Comparison of ENCODE assay signal across 14 cellular contexts in the genomic region with DNA sequence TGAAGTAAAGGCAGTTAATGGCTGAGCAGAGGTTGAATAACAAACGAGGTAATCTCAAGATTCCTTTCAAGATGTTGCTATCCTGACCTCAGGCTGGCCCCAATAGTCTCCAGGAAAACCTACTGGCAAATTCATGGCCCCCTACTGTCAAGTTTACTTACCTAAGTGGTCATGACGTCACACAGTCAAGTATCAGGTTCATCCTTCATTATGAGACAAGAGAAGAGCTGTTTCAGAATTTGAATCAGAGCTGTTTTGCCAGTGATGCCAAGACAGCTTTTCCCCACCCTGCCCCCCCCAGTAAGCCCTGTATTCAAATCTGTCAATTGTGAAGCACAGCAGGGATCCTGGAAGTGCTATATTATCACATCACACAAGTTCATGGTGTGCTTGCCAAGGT.
"Had no signal": no experiment of that assay in that cellular context is flagged by ENCODE, and none has a peak within 500 bp of the region (broad histone marks: within the 10 kb centered on the region; RNA-seq: fewer than 3 reads in every experiment).

No MANE protein-coding gene starts in this region.

- H3K9me3 ChIP-seq: mucosa of descending colon, pancreas, sigmoid colon, thoracic aorta had no signal

- H3K4me1 Mint-ChIP-seq: activated naive CD8-positive, alpha-beta T cell treated with anti-CD3 and anti-CD28 coated beads, Interleukin-2, amount 10 ng/mL, durations not matched to agents 7 days and 5 days; brain; central memory CD8-positive, alpha-beta T cell; naive thymus-derived CD4-positive, alpha-beta T cell had no signal

- H3K27ac Mint-ChIP-seq: activated naive CD8-positive, alpha-beta T cell treated with anti-CD3 and anti-CD28 coated beads, Interleukin-2, amount 10 ng/mL, durations not matched to agents 7 days and 5 days; brain; naive thymus-derived CD4-positive, alpha-beta T cell had no signal

- H3K4me3 Mint-ChIP-seq: activated naive CD8-positive, alpha-beta T cell treated with anti-CD3 and anti-CD28 coated beads, Interleukin-2, amount 10 ng/mL, durations not matched to agents 7 days and 5 days; brain; central memory CD8-positive, alpha-beta T cell; naive thymus-derived CD4-positive, alpha-beta T cell had no signal

- DNase-seq: activated CD4-positive, CD25-positive, alpha-beta regulatory T cell treated with anti-CD3 and anti-CD28 coated beads, Interleukin-2, amount 50 U/mL, for 72 hours; activated naive CD4-positive, alpha-beta T cell; activated naive CD8-positive, alpha-beta T cell treated with anti-CD3 and anti-CD28 coated beads, Interleukin-2, amount 10 ng/mL, durations not matched to agents 7 days and 5 days; effector memory CD4-positive, alpha-beta T cell; foreskin melanocyte; left ventricle myocardium inferior; mucosa of descending colon; naive thymus-derived CD4-positive, alpha-beta T cell; pancreas; sigmoid colon; stimulated activated CD4-positive, alpha-beta T cell treated with anti-CD3 and anti-CD28 coated beads, Interleukin-1b, Interleukin-23, amount 100 ng/mL, for 48 hours had no signal

- FAIRE-seq: pancreas had no signal

- H3K36me3 ChIP-seq: left ventricle myocardium inferior, pancreas, sigmoid colon, thoracic aorta had no signal

- H3K27ac ChIP-seq: left ventricle myocardium inferior, pancreas, sigmoid colon, thoracic aorta had no signal

- ATAC-seq: mucosa of descending colon; naive thymus-derived CD4-positive, alpha-beta T cell; pancreas had no signal

- H3K27me3 ChIP-seq: pancreas, sigmoid colon had no signal

- H3K4me3 ChIP-seq: left ventricle myocardium inferior, mucosa of descending colon, pancreas, sigmoid colon, thoracic aorta had no signal

- H3K27me3 Mint-ChIP-seq: activated naive CD8-positive, alpha-beta T cell treated with anti-CD3 and anti-CD28 coated beads, Interleukin-2, amount 10 ng/mL, durations not matched to agents 7 days and 5 days; central memory CD8-positive, alpha-beta T cell; naive thymus-derived CD4-positive, alpha-beta T cell had no signal

- H3K36me3 Mint-ChIP-seq: activated naive CD8-positive, alpha-beta T cell treated with anti-CD3 and anti-CD28 coated beads, Interleukin-2, amount 10 ng/mL, durations not matched to agents 7 days and 5 days; brain; naive thymus-derived CD4-positive, alpha-beta T cell had no signal

- H3K4me1 ChIP-seq: left ventricle myocardium inferior, pancreas, sigmoid colon had no signal
